ENCODE assay signal across 8 cellular contexts in genomic region chr21:33948096-33948950, GRCh38. TPM values are rescaled to one million over a fixed set of nuclear protein-coding genes. Genes with fewer than 3 reads are reported as not detected.
A peak's percentile ranks its signal among the peaks of the same experiment; 100 is the strongest.
DNase-seq lines count a peak whose midpoint lies in the region; ATAC-seq and TF ChIP-seq lines count a peak whose summit lies in the region.

No MANE protein-coding gene starts in this region.

- peaks cover 58 to 92% (median 69%) of the 10 kb centered on the region in 4 donors for H3K4me1 Mint-ChIP-seq in CD4-positive, alpha-beta memory T cell
- peaks cover 95% of the 10 kb centered on the region for H3K4me1 Mint-ChIP-seq in activated T-cell treated with anti-CD3 and anti-CD28 coated beads, Interleukin-2, amount 50 U/mL, for 72 hours (ENCODE audit: low read depth)
- H3K4me1 Mint-ChIP-seq in neural progenitor cell, result peaks cover 42% of the 10 kb centered on the region

- no peaks in the 10 kb centered on the region for H3K36me3 ChIP-seq in CD4-positive, alpha-beta memory T cell (ENCODE audit: insufficient read depth, low read length)
- H3K36me3 ChIP-seq in HUES48 (ENCODE audit: control insufficient read depth, insufficient read depth, low read length) (no peaks in the 10 kb centered on the region), PC-3 (ENCODE audit: low read depth, low read length) (no peaks in the 10 kb centered on the region), neural progenitor cell (no peaks in the 10 kb centered on the region), suprapubic skin (no peaks in the 10 kb centered on the region)

- intact Hi-C loops in CD4-positive, alpha-beta memory T cell (cut with micrococcal nuclease), result loop anchor here (1.0 to 2.0 kb wide), 6 partner anchors 12 to 1100 kb away; partner anchors contain the start of genes ATP5PO, MRPS6, RUNX1 and SLC5A3
- intact Hi-C loops in PC-3 (cut with micrococcal nuclease), result loop anchor here (2.0 to 5.0 kb wide), 2 partner anchors 20 to 124 kb away; partner anchors contain the start of genes MRPS6 and SLC5A3

- no peaks in the 10 kb centered on the region for H3K27me3 ChIP-seq in CD4-positive, alpha-beta memory T cell (ENCODE audit: insufficient read depth, low read length)
- no peaks in the 10 kb centered on the region for H3K27me3 ChIP-seq in HUES48 (ENCODE audit: control insufficient read depth, insufficient read depth, low read length)
- H3K27me3 ChIP-seq in PC-3 (ENCODE audit: low read length), result no peaks in the 10 kb centered on the region
- no peaks in the 10 kb centered on the region for H3K27me3 ChIP-seq in neural progenitor cell
- no peaks in the 10 kb centered on the region for H3K27me3 ChIP-seq in suprapubic skin

- TF ChIP-seq CTCF in GM20000 (IDR thresholded peaks at IDR 0.05; ENCODE audit: extremely low read depth, missing control alignments), result no peak
- TF ChIP-seq CTCF in PC-3 (conservative IDR thresholded peaks at IDR 0.05; ENCODE audit: low read depth, low read length), result no peak
- TF ChIP-seq CTCF in neural progenitor cell (IDR thresholded peaks at IDR 0.05), result no peak
- no peak for TF ChIP-seq CTCF in suprapubic skin (IDR thresholded peaks at IDR 0.05)

- peak overlapping the region; percentile 84 for H3K4me2 ChIP-seq in PC-3 (ENCODE audit: low read length)
- peak overlapping the region; percentile 61 for H3K4me2 ChIP-seq in neural progenitor cell

- peak; percentile 70 for ATAC-seq in PC-3
- peak; percentile 59 to 64 for ATAC-seq in activated T-cell treated with anti-CD3 and anti-CD28 coated beads, Interleukin-2, amount 50 U/mL, for 72 hours (replicated peaks in 1 of 2)

- H3K9me3 Mint-ChIP-seq in CD4-positive, alpha-beta memory T cell, result peaks cover 0 to 15% (median 1%) of the 10 kb centered on the region in 8 donors
- peaks cover 4 to 5% of the 10 kb centered on the region in 2 donors for H3K9me3 Mint-ChIP-seq in activated T-cell treated with anti-CD3 and anti-CD28 coated beads, Interleukin-2, amount 50 U/mL, for 72 hours
- peaks cover 23% of the 10 kb centered on the region for H3K9me3 Mint-ChIP-seq in neural progenitor cell

- DNase-seq in CD4-positive, alpha-beta memory T cell, result peak; percentile 91 to 96 (median 94)
- DNase-seq in GM20000 (ENCODE audit: low spot score), result peak; percentile 56
- DNase-seq in PC-3, result peak; percentile 78
- DNase-seq in activated T-cell treated with anti-CD3 and anti-CD28 coated beads, Interleukin-2, amount 50 U/mL, for 72 hours, result peak; percentile 87 to 91
- peak; percentile 63 for DNase-seq in fibroblast of gingiva (ENCODE audit: low read depth)
- DNase-seq in neural progenitor cell (ENCODE audit: low spot score), result peak; percentile 85
- peak in 1 of 2 donors; percentile 82 for DNase-seq in suprapubic skin (ENCODE audit: low spot score in 2 of 2)

- TF ChIP-seq EP300 in suprapubic skin (IDR thresholded peaks at IDR 0.05), result no peak

- BruUV-seq in PC-3 (replicated peaks; lab: Mats Ljungman, UMichigan), result TSS peak; percentile 21

- POLR2A ChIA-PET in CD4-positive, alpha-beta memory T cell (lab: Charles Lee; ENCODE audit: partially characterized antibody), result interaction anchor here (0.6 to 18.8 kb wide), 47 partner anchors 10 to 1168 kb away, joined by 3 to 938 read pairs (median 4); partner anchors contain the start of genes ATP5PO, IFNAR1, MRPS6 and SLC5A3
- POLR2A ChIA-PET in PC-3 (lab: Charles Lee; ENCODE audit: unreplicated experiment), result interaction anchor here (0.5 to 1.0 kb wide), 10 partner anchors 12 to 153 kb away, joined by 3 to 16 read pairs (median 6); partner anchors contain the start of genes MRPS6 and SLC5A3

- peaks cover 7% of the 10 kb centered on the region for H3F3A ChIP-seq in PC-3 (ENCODE audit: low read length, unreplicated experiment)
- H3F3A ChIP-seq in neural progenitor cell (ENCODE audit: low read depth), result peaks cover 21% of the 10 kb centered on the region

- H3K36me3 Mint-ChIP-seq in CD4-positive, alpha-beta memory T cell, result peaks cover 22 to 35% of the 10 kb centered on the region in 2 donors
- H3K36me3 Mint-ChIP-seq in activated T-cell treated with anti-CD3 and anti-CD28 coated beads, Interleukin-2, amount 50 U/mL, for 72 hours (ENCODE audit: insufficient read depth in 2 of 2), result peaks cover 17 to 19% of the 10 kb centered on the region in 2 donors
- H3K36me3 Mint-ChIP-seq in neural progenitor cell, result peaks cover 12% of the 10 kb centered on the region

- H3K4me3 ChIP-seq in CD4-positive, alpha-beta memory T cell (ENCODE audit: low read length in 2 of 2), result peak overlapping the region; percentile 21 to 58
- H3K4me3 ChIP-seq in HUES48 (ENCODE audit: low read depth, low read length), result peak overlapping the region; percentile 39; the same call in 1 of the 2 replicates
- H3K4me3 ChIP-seq in PC-3 (ENCODE audit: low read length), result peak overlapping the region; percentile 61
- peak overlapping the region; percentile 22 for H3K4me3 ChIP-seq in neural progenitor cell
- peak overlapping the region; percentile 31 for H3K4me3 ChIP-seq in suprapubic skin

- TF ChIP-seq POLR2A in suprapubic skin (IDR thresholded peaks at IDR 0.05), result no peak

- peak overlapping the region; percentile 94 for H3K27ac ChIP-seq in CD4-positive, alpha-beta memory T cell (ENCODE audit: low read depth, low read length)
- H3K27ac ChIP-seq in HUES48 (ENCODE audit: low read depth, low read length) (peak overlapping the region; percentile 99), PC-3 (ENCODE audit: low read length) (peak overlapping the region; percentile 90), neural progenitor cell (peak overlapping the region; percentile 51), suprapubic skin (peak overlapping the region; percentile 92)

- H3K27ac Mint-ChIP-seq in CD4-positive, alpha-beta memory T cell, result peak overlapping the region; percentile 92 to 99 (median 98)
- peak overlapping the region; percentile 90 for H3K27ac Mint-ChIP-seq in activated T-cell treated with anti-CD3 and anti-CD28 coated beads, Interleukin-2, amount 50 U/mL, for 72 hours
- peak overlapping the region; percentile 100 for H3K27ac Mint-ChIP-seq in neural progenitor cell

- H3K9ac ChIP-seq in HUES48 (ENCODE audit: low read depth, low read length) (peak overlapping the region; percentile 58), PC-3 (ENCODE audit: low read length) (peak overlapping the region; percentile 60), neural progenitor cell (no peak overlapping the region)

- CTCF ChIA-PET in CD4-positive, alpha-beta memory T cell (lab: Charles Lee; ENCODE audit: partially characterized antibody), result interaction anchor here (0.9 to 6.2 kb wide), 15 partner anchors 9 to 400 kb away, joined by 3 to 80 read pairs (median 5); partner anchors contain the start of genes MRPS6 and SLC5A3
- CTCF ChIA-PET in PC-3 (lab: Charles Lee), result interaction anchor here (0.6 to 1.2 kb wide), 9 partner anchors 10 to 549 kb away, joined by 3 to 6 read pairs (median 5); no protein-coding TSS in a partner anchor

- peaks cover 87% of the 10 kb centered on the region for H3K4me1 ChIP-seq in CD4-positive, alpha-beta memory T cell (ENCODE audit: insufficient read depth, low read length)
- peaks cover 22% of the 10 kb centered on the region for H3K4me1 ChIP-seq in HUES48 (ENCODE audit: control insufficient read depth, insufficient read depth, low read length)
- peaks cover 21% of the 10 kb centered on the region for H3K4me1 ChIP-seq in PC-3 (ENCODE audit: insufficient read depth, low read length)
- H3K4me1 ChIP-seq in neural progenitor cell, result peaks cover 20% of the 10 kb centered on the region
- peaks cover 37% of the 10 kb centered on the region for H3K4me1 ChIP-seq in suprapubic skin

- H3K4me3 Mint-ChIP-seq in CD4-positive, alpha-beta memory T cell, result peak overlapping the region; percentile 49 to 94 (median 85)
- H3K4me3 Mint-ChIP-seq in activated T-cell treated with anti-CD3 and anti-CD28 coated beads, Interleukin-2, amount 50 U/mL, for 72 hours, result peak overlapping the region; percentile 66 to 79
- peak overlapping the region; percentile 28 for H3K4me3 Mint-ChIP-seq in neural progenitor cell

- peak overlapping the region; percentile 66 for H2AFZ ChIP-seq in PC-3 (ENCODE audit: low read length)
- H2AFZ ChIP-seq in neural progenitor cell (replicated peaks), result peak overlapping the region; percentile 51

- H3K27me3 Mint-ChIP-seq in CD4-positive, alpha-beta memory T cell, result no peaks in the 10 kb centered on the region
- H3K27me3 Mint-ChIP-seq in activated T-cell treated with anti-CD3 and anti-CD28 coated beads, Interleukin-2, amount 50 U/mL, for 72 hours (ENCODE audit: low read depth), result no peaks in the 10 kb centered on the region
- peaks cover 13% of the 10 kb centered on the region for H3K27me3 Mint-ChIP-seq in neural progenitor cell (ENCODE audit: insufficient read depth, low read depth)

- WGBS in suprapubic skin, result 33% methylated on average over 16 of the region's 17 CpGs

- no peaks in the 10 kb centered on the region for H3K9me3 ChIP-seq in CD4-positive, alpha-beta memory T cell (ENCODE audit: control insufficient read depth in 1 of 2, low read length in 2 of 2)
- H3K9me3 ChIP-seq in HUES48 (ENCODE audit: control insufficient read depth, insufficient read depth, low read length), result peaks cover 4% of the 10 kb centered on the region; the same call in 1 of the 2 replicates
- no peaks in the 10 kb centered on the region for H3K9me3 ChIP-seq in PC-3 (ENCODE audit: low read length)
- no peaks in the 10 kb centered on the region for H3K9me3 ChIP-seq in neural progenitor cell (ENCODE audit: low read depth)
- H3K9me3 ChIP-seq in suprapubic skin, result no peaks in the 10 kb centered on the region

- H4K20me1 ChIP-seq in PC-3 (ENCODE audit: low read length) (no peaks in the 10 kb centered on the region), neural progenitor cell (ENCODE audit: low read depth) (no peaks in the 10 kb centered on the region)

- H3K79me2 ChIP-seq in PC-3 (ENCODE audit: low read length) (no peaks in the 10 kb centered on the region), neural progenitor cell (ENCODE audit: low read depth) (no peaks in the 10 kb centered on the region)

- H3K9me2 ChIP-seq in PC-3 (replicated peaks; ENCODE audit: low read length), result no peaks in the 10 kb centered on the region

RNA-seq across cellular contexts. Expression of gene ATP5PO, which starts 32.7 kb away (rescaled TPM):
- total RNA-seq in CD4-positive, alpha-beta memory T cell, result 100 to 1,000 TPM; 126 to 143 TPM
- 100 to 1,000 TPM; 318 to 472 TPM for polyA plus RNA-seq in CD4-positive, alpha-beta memory T cell
- total RNA-seq in PC-3 (2014; rRNA removed) (288 and 386 TPM in 2 replicates), neural progenitor cell (ENCODE audit: low replicate concordance) (271 and 309 TPM in 2 replicates), suprapubic skin (100 to 1,000 TPM; 121 to 182 (median 159) TPM)
- 100 to 1,000 TPM; 217 to 230 TPM for total RNA-seq in activated T-cell treated with anti-CD3 and anti-CD28 coated beads, Interleukin-2, amount 50 U/mL, for 72 hours

Comparison
In these comparisons a context has a peak if more than half of its experiments do, and no peak if none do; other contexts are left out.
1. H3K4me3 Mint-ChIP-seq: peak in every context shown above with its lines; median percentile 85 in CD4-positive, alpha-beta memory T cell; 72 in activated T-cell treated with anti-CD3 and anti-CD28 coated beads, Interleukin-2, amount 50 U/mL, for 72 hours; 28 in neural progenitor cell.